In the genomic region with DNA sequence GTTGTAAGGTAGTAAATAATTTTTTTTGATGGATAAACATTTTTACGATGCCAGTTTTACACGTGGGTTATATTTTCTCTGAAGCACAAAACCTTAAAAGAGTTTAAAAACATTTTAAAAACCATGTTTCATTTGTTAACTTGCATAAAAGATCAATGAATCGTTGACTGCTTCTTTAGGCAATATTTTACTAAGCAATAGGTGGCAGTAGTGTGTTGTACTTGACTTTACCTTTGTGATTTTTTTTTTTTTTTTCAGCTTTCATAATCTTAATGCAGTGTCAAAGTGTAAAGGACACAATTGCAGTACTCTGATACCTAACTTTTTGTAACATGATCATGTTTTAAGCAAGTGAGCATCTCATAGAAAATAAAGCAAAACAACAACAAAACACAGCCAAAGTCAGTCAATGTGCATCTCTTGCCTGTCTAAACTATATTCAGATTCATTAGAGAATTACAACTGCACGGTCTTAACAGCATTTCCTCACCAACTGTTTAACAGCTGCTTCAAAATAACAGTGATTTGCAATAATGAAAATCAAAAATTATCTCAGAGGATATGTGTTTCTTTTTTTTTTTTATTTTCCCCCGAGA, we compare ENCODE assay signal across 8 cellular contexts. TPM values are rescaled to one million over a fixed set of nuclear protein-coding genes. Genes with fewer than 3 reads are reported as not detected.
DNase-seq lines count a peak whose midpoint lies in the region; ATAC-seq, FAIRE-seq and TF ChIP-seq lines count a peak whose summit lies in the region.

No MANE protein-coding gene starts in this region.

- 51 to 54% methylated on average over 5 of the region's 5 CpGs for WGBS in lower leg skin, 2 donors

- TF ChIP-seq CTCF in GM10266 (IDR thresholded peaks at IDR 0.05; ENCODE audit: control insufficient read depth, insufficient read depth, low read depth, missing control alignments) (peak; percentile 38), lower leg skin (IDR thresholded peaks at IDR 0.05) (no peak)

- no peak overlapping the region for H3K4me3 ChIP-seq in lower leg skin (ENCODE audit: low read depth, poor library complexity, severe bottlenecking)

- TF ChIP-seq POLR2A in lower leg skin (IDR thresholded peaks at IDR 0.05), result no peak

- ATAC-seq in left lobe of liver (peak; percentile 91), HG03025 (IDR thresholded peaks at IDR 0.05; ENCODE audit: low FRiP score, unreplicated experiment) (no peak), HG03280 (IDR thresholded peaks at IDR 0.05; ENCODE audit: unreplicated experiment) (no peak)

- DNase-seq in GM10266 (ENCODE audit: extremely low spot score), result peak; percentile 12
- DNase-seq in NCI-H1048 (lab: John Stamatoyannopoulos, UW), result peak; percentile 3
- peak; percentile 13 for DNase-seq in amniotic stem cell (lab: John Stamatoyannopoulos, UW)
- DNase-seq in left lobe of liver (ENCODE audit: low spot score), result no peak
- DNase-seq in lower leg skin (ENCODE audit: low spot score in 2 of 2), result no peak

- intact Hi-C loops in lower leg skin (cut with DNase I; ENCODE audit: low total_unique reads), result no loop called here

- FAIRE-seq in A204.1 (lab: Jason Lieb, UNC), result peak; percentile 96

RNA-seq across cellular contexts. Expression of gene DNAJC24, which starts 27.7 kb away (rescaled TPM):
- 8.9 TPM for total RNA-seq in left lobe of liver
- 10 to 100 TPM in 1 of 4 donors, 1 to 10 TPM in 3; 9.2 to 17.1 (median 9.3) TPM for total RNA-seq in lower leg skin

RNA-seq across cellular contexts. Expression of gene DCDC1, which starts 27.8 kb away (rescaled TPM):
- total RNA-seq in left lobe of liver, result 2.6 TPM
- total RNA-seq in lower leg skin, result under 1 TPM in 3 of 4 donors, not detected in 1; 0.05 to 0.81 (median 0.42) TPM

Comparison
In these comparisons a context has a peak if more than half of its experiments do, and no peak if none do; other contexts are left out.
1. DNase-seq: peak in GM10266 (single experiment), NCI-H1048 (single experiment) and amniotic stem cell (single experiment); none in left lobe of liver (single experiment) and lower leg skin (0 of 2).